Comparison of ENCODE assay signal across 18 cellular contexts in genomic region chr10:1706256-1706655, GRCh38. TPM values are rescaled to one million over a fixed set of nuclear protein-coding genes. Genes with fewer than 3 reads are reported as not detected.
DNase-seq lines count a peak whose midpoint lies in the region; ATAC-seq and TF ChIP-seq lines count a peak whose summit lies in the region.
"Had no signal": no experiment of that assay in that cellular context is flagged by ENCODE, and none has a peak within 500 bp of the region (broad histone marks: within the 10 kb centered on the region; RNA-seq: fewer than 3 reads in every experiment).

No MANE protein-coding gene starts in this region.

- H3K4me1 Mint-ChIP-seq in activated T-helper 17 cell treated with anti-CD3 and anti-CD28 coated beads, Interleukin-2, amount 50 U/mL, for 72 hours: no peaks in the 10 kb centered on the region
- H3K4me1 Mint-ChIP-seq in naive B cell: peaks cover 18 to 38% (median 18%) of the 10 kb centered on the region in 3 donors

- no peak overlapping the region for H3K27ac ChIP-seq in BLaER1
- H3K27ac ChIP-seq in DND-41 (ENCODE audit: low read length): no peak overlapping the region

- H3K9me3 Mint-ChIP-seq in activated T-helper 17 cell treated with anti-CD3 and anti-CD28 coated beads, Interleukin-2, amount 50 U/mL, for 72 hours: peaks cover 10% of the 10 kb centered on the region
- H3K9me3 Mint-ChIP-seq in naive B cell: peaks cover 0 to 23% (median 12%) of the 10 kb centered on the region in 7 donors

- no peaks in the 10 kb centered on the region for H3K36me3 Mint-ChIP-seq in activated T-helper 17 cell treated with anti-CD3 and anti-CD28 coated beads, Interleukin-2, amount 50 U/mL, for 72 hours (ENCODE audit: low read depth)
- peaks cover 10 to 13% of the 10 kb centered on the region in 2 donors for H3K36me3 Mint-ChIP-seq in naive B cell
- H3K36me3 Mint-ChIP-seq: CD8-positive, alpha-beta T cell had no signal

- no peak for TF ChIP-seq CTCF in DND-41 (IDR thresholded peaks at IDR 0.05; ENCODE audit: borderline replicate concordance, extremely low read depth, low read length, poor library complexity, severe bottlenecking)

- no peaks in the 10 kb centered on the region for H3K79me2 ChIP-seq in DND-41 (ENCODE audit: insufficient read depth, low read length)

- H3K4me2 ChIP-seq in BLaER1 (peak overlapping the region; percentile 43), DND-41 (ENCODE audit: insufficient read depth, low read length) (0 out of 2 replicates have a peak overlapping the region, but pooled peaks have one; percentile 9)

- H3K9ac ChIP-seq in BLaER1: no peak overlapping the region
- H3K9ac ChIP-seq in DND-41 (ENCODE audit: low read depth, low read length): no peak overlapping the region

- H3K36me3 ChIP-seq in BLaER1 (no peaks in the 10 kb centered on the region), DND-41 (ENCODE audit: insufficient read depth, low read length) (no peaks in the 10 kb centered on the region)

- peak overlapping the region; percentile 61 for H3K27ac Mint-ChIP-seq in activated T-helper 17 cell treated with anti-CD3 and anti-CD28 coated beads, Interleukin-2, amount 50 U/mL, for 72 hours
- H3K27ac Mint-ChIP-seq in naive B cell: peak overlapping the region in 2 of 6 donors; percentile 54 to 90
- H3K27ac Mint-ChIP-seq: CD8-positive, alpha-beta T cell had no signal

- H3K27me3 Mint-ChIP-seq in activated T-helper 17 cell treated with anti-CD3 and anti-CD28 coated beads, Interleukin-2, amount 50 U/mL, for 72 hours: peaks cover 18% of the 10 kb centered on the region
- peaks cover 56 to 78% (median 72%) of the 10 kb centered on the region in 3 donors for H3K27me3 Mint-ChIP-seq in naive B cell

- no peak overlapping the region for H3K4me3 Mint-ChIP-seq in activated T-helper 17 cell treated with anti-CD3 and anti-CD28 coated beads, Interleukin-2, amount 50 U/mL, for 72 hours
- H3K4me3 Mint-ChIP-seq in naive B cell: peak overlapping the region in 6 of 8 donors; percentile 5 to 71 (median 56)

- peaks cover 84% of the 10 kb centered on the region for H3K27me3 ChIP-seq in BLaER1
- H3K27me3 ChIP-seq in DND-41 (ENCODE audit: insufficient read depth, low read length, poor library complexity): peaks cover 18% of the 10 kb centered on the region

- peaks cover 68% of the 10 kb centered on the region for H4K20me1 ChIP-seq in BLaER1
- H4K20me1 ChIP-seq in DND-41 (ENCODE audit: insufficient read depth, low read length): no peaks in the 10 kb centered on the region

- H3K4me1 ChIP-seq in BLaER1 (peaks cover 16% of the 10 kb centered on the region), DND-41 (ENCODE audit: insufficient read depth, low read length) (peaks cover 18% of the 10 kb centered on the region)

- no peak for DNase-seq in DND-41
- no peak for DNase-seq in naive B cell
- no peak for DNase-seq in SKM-1 treated with dmso at 0.1 percent for 144 hours (lab: John Stamatoyannopoulos, UW; ENCODE audit: unreplicated experiment)
- DNase-seq in NCI-H146 treated with DMSO at 0.1 percent for 48 hours (lab: John Stamatoyannopoulos, UW; ENCODE audit: unreplicated experiment): no peak
- DNase-seq in medulla oblongata (ENCODE audit: extremely low spot score): no peak
- DNase-seq in SHP77 treated with DMSO at 0.1 percent for 48 hours (lab: John Stamatoyannopoulos, UW): no peak
- DNase-seq: ACHN; CD8-positive, alpha-beta T cell; DMS 273 treated with DMSO at 0.1 percent for 48 hours; DMS53; GOT3; H7; IMR-90 had no signal

- H3K9me3 ChIP-seq in BLaER1: peaks cover 39% of the 10 kb centered on the region
- peaks cover 22% of the 10 kb centered on the region for H3K9me3 ChIP-seq in DND-41 (ENCODE audit: insufficient read depth, low read length, severe bottlenecking)

- no peak for ATAC-seq in DND-41 (ENCODE audit: insufficient read depth, low read depth)
- ATAC-seq in activated T-helper 17 cell treated with anti-CD3 and anti-CD28 coated beads, Interleukin-2, amount 50 U/mL, for 72 hours (replicated peaks): no peak
- no peak for ATAC-seq in naive B cell (ENCODE audit: low read depth in 2 of 2)
- ATAC-seq: CD8-positive, alpha-beta T cell; K562 had no signal

- no peak overlapping the region for H2AFZ ChIP-seq in DND-41 (ENCODE audit: low read depth, low read length)

- H3K4me3 ChIP-seq in BLaER1 (no peak overlapping the region), DND-41 (ENCODE audit: low read depth in 1 of 2, low read length in 2 of 2) (no peak overlapping the region)
- H3K4me3 ChIP-seq: GM12878, K562 had no signal

RNA-seq across cellular contexts. Expression of gene ADARB2, which starts 31.1 kb away (rescaled TPM):
- not detected for total RNA-seq in activated T-helper 17 cell treated with anti-CD3 and anti-CD28 coated beads, Interleukin-2, amount 50 U/mL, for 72 hours
- under 1 TPM in 2 of 6 donors, not detected in 4; 0.10 to 0.12 TPM for polyA plus RNA-seq in naive B cell (ENCODE audit: low read depth in 6 of 6)
- total RNA-seq: IMR-90, K562 had no signal
- polyA plus RNA-seq: BJ, IMR-90, K562 had no signal
